Comparison of ENCODE assay signal across 2 cellular contexts in genomic region chr16:66427451-66427860, GRCh38.
TF ChIP-seq lines count a peak whose summit lies in the region.

No MANE protein-coding gene starts in this region.

TF ChIP-seq in IMR-90, 13 proteins besides CTCF, POLR2A, EP300 and RAD21:
- TF ChIP-seq, protein P1, sequence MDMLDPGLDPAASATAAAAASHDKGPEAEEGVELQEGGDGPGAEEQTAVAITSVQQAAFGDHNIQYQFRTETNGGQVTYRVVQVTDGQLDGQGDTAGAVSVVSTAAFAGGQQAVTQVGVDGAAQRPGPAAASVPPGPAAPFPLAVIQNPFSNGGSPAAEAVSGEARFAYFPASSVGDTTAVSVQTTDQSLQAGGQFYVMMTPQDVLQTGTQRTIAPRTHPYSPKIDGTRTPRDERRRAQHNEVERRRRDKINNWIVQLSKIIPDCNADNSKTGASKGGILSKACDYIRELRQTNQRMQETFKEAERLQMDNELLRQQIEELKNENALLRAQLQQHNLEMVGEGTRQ (IDR thresholded peaks at IDR 0.05; ENCODE audit: low read depth, low read length): no peak
- TF ChIP-seq MAFK (IDR thresholded peaks at IDR 0.05; ENCODE audit: low read depth, low read length): no peak
- TF ChIP-seq MXI1 (IDR thresholded peaks at IDR 0.05; ENCODE audit: borderline replicate concordance, low read depth, low read length): no peak
- TF ChIP-seq CHD1 (IDR thresholded peaks at IDR 0.05; ENCODE audit: low read depth, low read length): no peak
- TF ChIP-seq SMC3 (IDR thresholded peaks at IDR 0.05; ENCODE audit: low read depth, low read length): no peak
- no peak for TF ChIP-seq RCOR1 (IDR thresholded peaks at IDR 0.05; ENCODE audit: insufficient replicate concordance, low read length)
- TF ChIP-seq ELK1 (IDR thresholded peaks at IDR 0.05; ENCODE audit: borderline replicate concordance, low read depth, low read length): no peak
- no peak for TF ChIP-seq FOS (IDR thresholded peaks at IDR 0.05; ENCODE audit: low read depth, low read length)
- TF ChIP-seq NFE2L2 (IDR thresholded peaks at IDR 0.05; ENCODE audit: low read depth, low read length): no peak
- no peak for TF ChIP-seq RFX5 (IDR thresholded peaks at IDR 0.05; ENCODE audit: low read depth, low read length)
- TF ChIP-seq BHLHE40 (IDR thresholded peaks at IDR 0.05; ENCODE audit: low read depth, low read length): no peak
- no peak for TF ChIP-seq CEBPB (IDR thresholded peaks at IDR 0.05; ENCODE audit: low read depth, low read length)
- TF ChIP-seq MAZ (IDR thresholded peaks at IDR 0.05; ENCODE audit: borderline replicate concordance, low read depth, low read length): no peak

TF ChIP-seq in HepG2, 621 proteins besides CTCF, POLR2A, EP300 and RAD21:
- TF ChIP-seq FOXJ3 (CRISPR knock-in tag; IDR thresholded peaks at IDR 0.05; ENCODE audit: borderline replicate concordance) (no peak), SAP130 (CRISPR knock-in tag; IDR thresholded peaks at IDR 0.05; ENCODE audit: low read depth) (0 out of 2 replicates have a peak, but pooled peaks have one; percentile 5), EED (CRISPR knock-in tag; IDR thresholded peaks at IDR 0.05) (0 out of 2 replicates have a peak, but pooled peaks have one; percentile 21), PRDM15 (CRISPR knock-in tag; IDR thresholded peaks at IDR 0.05) (peak; percentile 94), ZNF777 (CRISPR knock-in tag; IDR thresholded peaks at IDR 0.05) (peak; percentile 59; the same call in 1 of the 2 replicates), ERF (CRISPR knock-in tag; IDR thresholded peaks at IDR 0.05) (0 out of 2 replicates have a peak, but pooled peaks have one; percentile 14), ZC3H13 (CRISPR knock-in tag; IDR thresholded peaks at IDR 0.05) (0 out of 2 replicates have a peak, but pooled peaks have one; percentile 30), ZGPAT (CRISPR knock-in tag; IDR thresholded peaks at IDR 0.05) (peak; percentile 10; the same call in 1 of the 2 replicates), ZNF546 (CRISPR knock-in tag; conservative IDR thresholded peaks at IDR 0.05) (0 out of 2 replicates have a peak, but pooled peaks have one; percentile 30)
- TF ChIP-seq, protein P2, sequence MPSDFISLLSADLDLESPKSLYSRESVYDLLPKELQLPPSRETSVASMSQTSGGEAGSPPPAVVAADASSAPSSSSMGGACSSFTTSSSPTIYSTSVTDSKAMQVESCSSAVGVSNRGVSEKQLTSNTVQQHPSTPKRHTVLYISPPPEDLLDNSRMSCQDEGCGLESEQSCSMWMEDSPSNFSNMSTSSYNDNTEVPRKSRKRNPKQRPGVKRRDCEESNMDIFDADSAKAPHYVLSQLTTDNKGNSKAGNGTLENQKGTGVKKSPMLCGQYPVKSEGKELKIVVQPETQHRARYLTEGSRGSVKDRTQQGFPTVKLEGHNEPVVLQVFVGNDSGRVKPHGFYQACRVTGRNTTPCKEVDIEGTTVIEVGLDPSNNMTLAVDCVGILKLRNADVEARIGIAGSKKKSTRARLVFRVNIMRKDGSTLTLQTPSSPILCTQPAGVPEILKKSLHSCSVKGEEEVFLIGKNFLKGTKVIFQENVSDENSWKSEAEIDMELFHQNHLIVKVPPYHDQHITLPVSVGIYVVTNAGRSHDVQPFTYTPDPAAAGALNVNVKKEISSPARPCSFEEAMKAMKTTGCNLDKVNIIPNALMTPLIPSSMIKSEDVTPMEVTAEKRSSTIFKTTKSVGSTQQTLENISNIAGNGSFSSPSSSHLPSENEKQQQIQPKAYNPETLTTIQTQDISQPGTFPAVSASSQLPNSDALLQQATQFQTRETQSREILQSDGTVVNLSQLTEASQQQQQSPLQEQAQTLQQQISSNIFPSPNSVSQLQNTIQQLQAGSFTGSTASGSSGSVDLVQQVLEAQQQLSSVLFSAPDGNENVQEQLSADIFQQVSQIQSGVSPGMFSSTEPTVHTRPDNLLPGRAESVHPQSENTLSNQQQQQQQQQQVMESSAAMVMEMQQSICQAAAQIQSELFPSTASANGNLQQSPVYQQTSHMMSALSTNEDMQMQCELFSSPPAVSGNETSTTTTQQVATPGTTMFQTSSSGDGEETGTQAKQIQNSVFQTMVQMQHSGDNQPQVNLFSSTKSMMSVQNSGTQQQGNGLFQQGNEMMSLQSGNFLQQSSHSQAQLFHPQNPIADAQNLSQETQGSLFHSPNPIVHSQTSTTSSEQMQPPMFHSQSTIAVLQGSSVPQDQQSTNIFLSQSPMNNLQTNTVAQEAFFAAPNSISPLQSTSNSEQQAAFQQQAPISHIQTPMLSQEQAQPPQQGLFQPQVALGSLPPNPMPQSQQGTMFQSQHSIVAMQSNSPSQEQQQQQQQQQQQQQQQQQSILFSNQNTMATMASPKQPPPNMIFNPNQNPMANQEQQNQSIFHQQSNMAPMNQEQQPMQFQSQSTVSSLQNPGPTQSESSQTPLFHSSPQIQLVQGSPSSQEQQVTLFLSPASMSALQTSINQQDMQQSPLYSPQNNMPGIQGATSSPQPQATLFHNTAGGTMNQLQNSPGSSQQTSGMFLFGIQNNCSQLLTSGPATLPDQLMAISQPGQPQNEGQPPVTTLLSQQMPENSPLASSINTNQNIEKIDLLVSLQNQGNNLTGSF (CRISPR knock-in tag; IDR thresholded peaks at IDR 0.05): no peak
- TF ChIP-seq, protein P3, sequence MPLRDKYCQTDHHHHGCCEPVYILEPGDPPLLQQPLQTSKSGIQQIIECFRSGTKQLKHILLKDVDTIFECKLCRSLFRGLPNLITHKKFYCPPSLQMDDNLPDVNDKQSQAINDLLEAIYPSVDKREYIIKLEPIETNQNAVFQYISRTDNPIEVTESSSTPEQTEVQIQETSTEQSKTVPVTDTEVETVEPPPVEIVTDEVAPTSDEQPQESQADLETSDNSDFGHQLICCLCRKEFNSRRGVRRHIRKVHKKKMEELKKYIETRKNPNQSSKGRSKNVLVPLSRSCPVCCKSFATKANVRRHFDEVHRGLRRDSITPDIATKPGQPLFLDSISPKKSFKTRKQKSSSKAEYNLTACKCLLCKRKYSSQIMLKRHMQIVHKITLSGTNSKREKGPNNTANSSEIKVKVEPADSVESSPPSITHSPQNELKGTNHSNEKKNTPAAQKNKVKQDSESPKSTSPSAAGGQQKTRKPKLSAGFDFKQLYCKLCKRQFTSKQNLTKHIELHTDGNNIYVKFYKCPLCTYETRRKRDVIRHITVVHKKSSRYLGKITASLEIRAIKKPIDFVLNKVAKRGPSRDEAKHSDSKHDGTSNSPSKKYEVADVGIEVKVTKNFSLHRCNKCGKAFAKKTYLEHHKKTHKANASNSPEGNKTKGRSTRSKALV (CRISPR knock-in tag; IDR thresholded peaks at IDR 0.05): peak; percentile 63
- TF ChIP-seq, protein P4, sequence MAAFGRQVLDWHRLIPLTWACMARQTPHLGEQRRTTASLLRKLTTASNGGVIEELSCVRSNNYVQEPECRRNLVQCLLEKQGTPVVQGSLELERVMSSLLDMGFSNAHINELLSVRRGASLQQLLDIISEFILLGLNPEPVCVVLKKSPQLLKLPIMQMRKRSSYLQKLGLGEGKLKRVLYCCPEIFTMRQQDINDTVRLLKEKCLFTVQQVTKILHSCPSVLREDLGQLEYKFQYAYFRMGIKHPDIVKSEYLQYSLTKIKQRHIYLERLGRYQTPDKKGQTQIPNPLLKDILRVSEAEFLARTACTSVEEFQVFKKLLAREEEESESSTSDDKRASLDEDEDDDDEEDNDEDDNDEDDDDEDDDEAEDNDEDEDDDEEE (CRISPR knock-in tag; IDR thresholded peaks at IDR 0.05): 0 out of 2 replicates have a peak, but pooled peaks have one; percentile 47
- TF ChIP-seq, protein P5, sequence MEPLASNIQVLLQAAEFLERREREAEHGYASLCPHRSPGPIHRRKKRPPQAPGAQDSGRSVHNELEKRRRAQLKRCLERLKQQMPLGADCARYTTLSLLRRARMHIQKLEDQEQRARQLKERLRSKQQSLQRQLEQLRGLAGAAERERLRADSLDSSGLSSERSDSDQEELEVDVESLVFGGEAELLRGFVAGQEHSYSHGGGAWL (CRISPR knock-in tag; IDR thresholded peaks at IDR 0.05): peak; percentile 28; the same call in 1 of the 2 replicates
- TF ChIP-seq, protein P6, sequence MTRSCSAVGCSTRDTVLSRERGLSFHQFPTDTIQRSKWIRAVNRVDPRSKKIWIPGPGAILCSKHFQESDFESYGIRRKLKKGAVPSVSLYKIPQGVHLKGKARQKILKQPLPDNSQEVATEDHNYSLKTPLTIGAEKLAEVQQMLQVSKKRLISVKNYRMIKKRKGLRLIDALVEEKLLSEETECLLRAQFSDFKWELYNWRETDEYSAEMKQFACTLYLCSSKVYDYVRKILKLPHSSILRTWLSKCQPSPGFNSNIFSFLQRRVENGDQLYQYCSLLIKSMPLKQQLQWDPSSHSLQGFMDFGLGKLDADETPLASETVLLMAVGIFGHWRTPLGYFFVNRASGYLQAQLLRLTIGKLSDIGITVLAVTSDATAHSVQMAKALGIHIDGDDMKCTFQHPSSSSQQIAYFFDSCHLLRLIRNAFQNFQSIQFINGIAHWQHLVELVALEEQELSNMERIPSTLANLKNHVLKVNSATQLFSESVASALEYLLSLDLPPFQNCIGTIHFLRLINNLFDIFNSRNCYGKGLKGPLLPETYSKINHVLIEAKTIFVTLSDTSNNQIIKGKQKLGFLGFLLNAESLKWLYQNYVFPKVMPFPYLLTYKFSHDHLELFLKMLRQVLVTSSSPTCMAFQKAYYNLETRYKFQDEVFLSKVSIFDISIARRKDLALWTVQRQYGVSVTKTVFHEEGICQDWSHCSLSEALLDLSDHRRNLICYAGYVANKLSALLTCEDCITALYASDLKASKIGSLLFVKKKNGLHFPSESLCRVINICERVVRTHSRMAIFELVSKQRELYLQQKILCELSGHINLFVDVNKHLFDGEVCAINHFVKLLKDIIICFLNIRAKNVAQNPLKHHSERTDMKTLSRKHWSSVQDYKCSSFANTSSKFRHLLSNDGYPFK (CRISPR knock-in tag; IDR thresholded peaks at IDR 0.05; ENCODE audit: borderline replicate concordance): no peak
TF ChIP-seq in HepG2: peak in this region for 11.
